In genomic region chr1:69569281-69569970, GRCh38 we compare ENCODE assay signal across 9 cellular contexts. TPM values are rescaled to one million over a fixed set of nuclear protein-coding genes. Genes with fewer than 3 reads are reported as not detected.
A peak's percentile ranks its signal among the peaks of the same experiment; 100 is the strongest.
DNase-seq lines count a peak whose midpoint lies in the region; ATAC-seq and TF ChIP-seq lines count a peak whose summit lies in the region.
"Had no signal": no experiment of that assay in that cellular context is flagged by ENCODE, and none has a peak within 500 bp of the region (broad histone marks: within the 10 kb centered on the region; RNA-seq: fewer than 3 reads in every experiment).

No MANE protein-coding gene starts in this region.

- no peak for ATAC-seq in GM18517 (IDR thresholded peaks at IDR 0.05; ENCODE audit: unreplicated experiment)

- H3K4me1 ChIP-seq in ovary (ENCODE audit: insufficient read depth): peaks cover 7% of the 10 kb centered on the region

- POLR2A ChIA-PET in activated CD4-positive, alpha-beta T cell treated with anti-CD3 and anti-CD28 coated beads, Interleukin-2, amount 10 ng/mL, durations not matched to agents 7 days and 5 days (lab: Charles Lee): no interaction called here

- no peak for TF ChIP-seq EP300 in ovary (IDR thresholded peaks at IDR 0.05)

- DNase-seq in GM10266 (ENCODE audit: extremely low spot score): peak; percentile 16
- peak; percentile 55 for DNase-seq in NCI-H748 treated with DMSO at 0.1 percent for 48 hours (lab: John Stamatoyannopoulos, UW)
- peak; percentile 45 for DNase-seq in globus pallidus (ENCODE audit: low spot score)
- no peak for DNase-seq in progenitor cell of endocrine pancreas (ENCODE audit: low spot score, unreplicated experiment)
- no peak for DNase-seq in NCI-H2081 treated with DMSO at 0.1 percent for 48 hours (lab: John Stamatoyannopoulos, UW)
- no peak for DNase-seq in ovary
- DNase-seq in activated CD4-positive, alpha-beta T cell treated with anti-CD3 and anti-CD28 coated beads, Interleukin-2, amount 10 ng/mL, durations not matched to agents 7 days and 5 days: no peak
- DNase-seq: activated gamma-delta T cell treated with Interleukin-2 at 50 U/mL for 16 hours had no signal

- no peak for TF ChIP-seq CTCF in GM10266 (IDR thresholded peaks at IDR 0.05; ENCODE audit: control insufficient read depth, insufficient read depth, low read depth, missing control alignments)
- no peak for TF ChIP-seq CTCF in progenitor cell of endocrine pancreas (IDR thresholded peaks at IDR 0.05; ENCODE audit: unreplicated experiment)
- no peak for TF ChIP-seq CTCF in ovary (IDR thresholded peaks at IDR 0.05)

- 2 to 3% (median 2%) methylated on average over 26 of the region's 26 CpGs for WGBS in ovary, 3 donors

- no peak for TF ChIP-seq POLR2A in ovary (IDR thresholded peaks at IDR 0.05)

- no peak overlapping the region for H3K27ac ChIP-seq in ovary

- no peaks in the 10 kb centered on the region for H3K36me3 Mint-ChIP-seq in progenitor cell of endocrine pancreas (ENCODE audit: insufficient read depth)
- H3K36me3 Mint-ChIP-seq in activated CD4-positive, alpha-beta T cell treated with anti-CD3 and anti-CD28 coated beads, Interleukin-2, amount 10 ng/mL, durations not matched to agents 7 days and 5 days (ENCODE audit: low read depth): peaks cover 2% of the 10 kb centered on the region

- no peak overlapping the region for H3K4me3 ChIP-seq in ovary

- CTCF ChIA-PET in activated CD4-positive, alpha-beta T cell treated with anti-CD3 and anti-CD28 coated beads, Interleukin-2, amount 10 ng/mL, durations not matched to agents 7 days and 5 days (lab: Charles Lee): no interaction called here

- peaks cover 19% of the 10 kb centered on the region for H3K4me1 Mint-ChIP-seq in progenitor cell of endocrine pancreas (ENCODE audit: low read depth)
- H3K4me1 Mint-ChIP-seq in activated CD4-positive, alpha-beta T cell treated with anti-CD3 and anti-CD28 coated beads, Interleukin-2, amount 10 ng/mL, durations not matched to agents 7 days and 5 days: peaks cover 11% of the 10 kb centered on the region

- intact Hi-C loops in ovary (cut with DNase I): no loop called here

- H3K36me3 ChIP-seq in ovary: no peaks in the 10 kb centered on the region

- no peaks in the 10 kb centered on the region for H3K9me3 Mint-ChIP-seq in progenitor cell of endocrine pancreas (ENCODE audit: low read depth)
- no peaks in the 10 kb centered on the region for H3K9me3 Mint-ChIP-seq in activated CD4-positive, alpha-beta T cell treated with anti-CD3 and anti-CD28 coated beads, Interleukin-2, amount 10 ng/mL, durations not matched to agents 7 days and 5 days

- H3K27ac Mint-ChIP-seq in progenitor cell of endocrine pancreas: peak overlapping the region; percentile 73
- H3K27ac Mint-ChIP-seq in activated CD4-positive, alpha-beta T cell treated with anti-CD3 and anti-CD28 coated beads, Interleukin-2, amount 10 ng/mL, durations not matched to agents 7 days and 5 days: no peak overlapping the region

- peak overlapping the region; percentile 80 for H3K4me3 Mint-ChIP-seq in progenitor cell of endocrine pancreas (ENCODE audit: low read depth)
- H3K4me3 Mint-ChIP-seq in activated CD4-positive, alpha-beta T cell treated with anti-CD3 and anti-CD28 coated beads, Interleukin-2, amount 10 ng/mL, durations not matched to agents 7 days and 5 days: no peak overlapping the region

- no peaks in the 10 kb centered on the region for H3K27me3 ChIP-seq in ovary

- peaks cover 71% of the 10 kb centered on the region for H3K27me3 Mint-ChIP-seq in progenitor cell of endocrine pancreas
- H3K27me3 Mint-ChIP-seq in activated CD4-positive, alpha-beta T cell treated with anti-CD3 and anti-CD28 coated beads, Interleukin-2, amount 10 ng/mL, durations not matched to agents 7 days and 5 days: peaks cover 45% of the 10 kb centered on the region

- H3K9me3 ChIP-seq in ovary: no peaks in the 10 kb centered on the region

RNA-seq across cellular contexts. Expression of gene LRRC7, which starts 1.7 kb away (rescaled TPM):
- total RNA-seq in progenitor cell of endocrine pancreas (7.8 and 11.1 TPM in 2 replicates), ovary (under 1 TPM in 3 of 7 donors, not detected in 4; 0.12 to 0.24 (median 0.13) TPM)
- under 1 TPM; 0.01 to 0.45 TPM for polyA plus RNA-seq in ovary
- total RNA-seq in activated CD4-positive, alpha-beta T cell treated with anti-CD3 and anti-CD28 coated beads, Interleukin-2, amount 10 ng/mL, durations not matched to agents 7 days and 5 days: not detected

Comparison
In these comparisons a context has a peak if more than half of its experiments do, and no peak if none do; other contexts are left out.
1. DNase-seq: peak in GM10266 (single experiment), NCI-H748 treated with DMSO at 0.1 percent for 48 hours (single experiment) and globus pallidus (single experiment); none in progenitor cell of endocrine pancreas (single experiment), NCI-H2081 treated with DMSO at 0.1 percent for 48 hours (single experiment), ovary (0 of 5) and activated CD4-positive, alpha-beta T cell treated with anti-CD3 and anti-CD28 coated beads, Interleukin-2, amount 10 ng/mL, durations not matched to agents 7 days and 5 days (single experiment).